8 cellular contexts compared by ENCODE assay signal in the genomic region with DNA sequence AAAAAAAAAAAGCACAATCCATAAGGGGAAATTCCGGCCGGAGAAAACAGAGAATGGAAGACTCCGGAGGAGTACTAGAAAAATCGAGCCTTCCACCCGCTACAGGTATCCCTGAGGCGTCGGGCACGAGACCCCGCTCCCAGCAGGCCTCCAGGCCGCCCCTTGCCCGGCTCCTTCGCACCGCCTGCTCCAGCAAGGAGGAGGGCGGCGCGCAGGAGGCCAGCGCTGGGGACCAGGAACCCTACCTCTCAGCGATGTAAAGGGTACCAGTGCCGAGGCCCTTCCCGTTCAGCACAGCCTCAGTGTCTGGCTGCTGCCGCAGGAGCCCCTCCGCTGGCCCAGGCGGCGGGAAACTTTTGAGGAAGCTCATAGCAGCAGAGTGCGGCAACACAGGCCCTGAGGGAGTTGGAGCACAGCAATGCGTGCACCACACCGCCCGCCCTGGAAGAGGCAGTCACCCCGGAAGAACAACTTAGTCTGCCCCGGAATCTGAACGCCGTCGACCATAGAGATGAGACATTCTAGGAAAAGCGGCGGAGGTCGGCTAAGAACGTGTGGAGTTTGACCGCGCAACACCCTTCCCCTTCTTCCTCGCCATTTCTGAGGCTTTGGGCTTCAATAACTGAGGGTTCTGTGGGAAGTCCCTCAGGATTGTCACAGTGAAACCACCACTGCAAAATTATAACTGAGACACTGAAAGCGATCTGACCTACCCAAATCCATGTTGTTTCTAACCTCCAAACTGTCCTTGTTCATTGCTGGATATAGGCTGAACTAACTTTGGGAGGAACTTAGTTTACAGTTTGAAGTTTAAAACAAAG.
DNase-seq lines count a peak whose midpoint lies in the region; ATAC-seq, FAIRE-seq and TF ChIP-seq lines count a peak whose summit lies in the region.

A gene with protein sequence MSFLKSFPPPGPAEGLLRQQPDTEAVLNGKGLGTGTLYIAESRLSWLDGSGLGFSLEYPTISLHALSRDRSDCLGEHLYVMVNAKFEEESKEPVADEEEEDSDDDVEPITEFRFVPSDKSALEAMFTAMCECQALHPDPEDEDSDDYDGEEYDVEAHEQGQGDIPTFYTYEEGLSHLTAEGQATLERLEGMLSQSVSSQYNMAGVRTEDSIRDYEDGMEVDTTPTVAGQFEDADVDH (minus strand): TSS at position 450 of the 821 bp plus-strand sequence. CDS start 80 bp downstream, at position 370.

- FAIRE-seq in islet of Langerhans (lab: Jason Lieb, UNC): peak; percentile 72

- TF ChIP-seq CTCF in AG04449 (IDR thresholded peaks at IDR 0.05; ENCODE audit: insufficient read depth, low read length, missing control alignments): no peak

- peak; percentile 90 for ATAC-seq in GM18873 (IDR thresholded peaks at IDR 0.05; ENCODE audit: low FRiP score, unreplicated experiment)
- ATAC-seq in HG03159 (IDR thresholded peaks at IDR 0.05; ENCODE audit: unreplicated experiment): peak; percentile 97

- CTCF ChIA-PET in AG04449 (lab: Yijun Ruan, JAX): no interaction called here

- peak; percentile 42 for DNase-seq in AG04449 (ENCODE audit: low read depth, low spot score)
- peak; percentile 95 for DNase-seq in NCI-H2227 treated with DMSO at 0.1 percent for 48 hours (lab: John Stamatoyannopoulos, UW)
- peak; percentile 44 to 66 (median 60) for DNase-seq in activated CD4-positive, CD25-positive, alpha-beta regulatory T cell (lab: John Stamatoyannopoulos, UW)
- peak; percentile 66 for DNase-seq in central memory CD4-positive, alpha-beta T cell
- DNase-seq in stimulated activated CD4-positive, alpha-beta T cell treated with anti-CD3 and anti-CD28 coated beads, Interleukin-12 subunit alpha, Interleukin-12 subunit beta, amount 100 ng/mL, for 4 hours: peak; percentile 71

- POLR2A ChIA-PET in AG04449 (lab: Yijun Ruan, JAX): interaction anchor here (0.7 kb wide), 1 partner anchor 35 kb away, joined by 3 read pairs; no protein-coding TSS in a partner anchor

- H3K4me3 ChIP-seq in AG04449 (ENCODE audit: low read depth, low read length): peak within 1 kb of the TSS; percentile 95

Comparison
In these comparisons a context has a peak if more than half of its experiments do, and no peak if none do; other contexts are left out.
1. Peak in every context shown above with its lines: DNase-seq, ATAC-seq and H3K4me3 ChIP-seq.
2. DNase-seq: peak in every context shown above with its lines; median percentile 95 in NCI-H2227 treated with DMSO at 0.1 percent for 48 hours; 71 in stimulated activated CD4-positive, alpha-beta T cell treated with anti-CD3 and anti-CD28 coated beads, Interleukin-12 subunit alpha, Interleukin-12 subunit beta, amount 100 ng/mL, for 4 hours; 66 in central memory CD4-positive, alpha-beta T cell; 60 in activated CD4-positive, CD25-positive, alpha-beta regulatory T cell; 42 in AG04449.